Comparison of ENCODE assay signal across 8 cellular contexts in genomic region chr1:78070758-78071157, GRCh38. TPM values are rescaled to one million over a fixed set of nuclear protein-coding genes. Genes with fewer than 3 reads are reported as not detected.
A peak's percentile ranks its signal among the peaks of the same experiment; 100 is the strongest.
DNase-seq lines count a peak whose midpoint lies in the region; ATAC-seq, FAIRE-seq and TF ChIP-seq lines count a peak whose summit lies in the region.

No MANE protein-coding gene starts in this region.

- no peaks in the 10 kb centered on the region for H3K9me2 ChIP-seq in HCT116 (ENCODE audit: insufficient read depth)

- no peak for TF ChIP-seq CTCF in HCT116 (IDR thresholded peaks at IDR 0.05 in 2 of 3, conservative IDR thresholded peaks at IDR 0.05 in 1 of 3; ENCODE audit: borderline replicate concordance in 1 of 3, insufficient read depth in 1 of 3, low read depth in 2 of 3, low read length in 2 of 3)
- no peak for TF ChIP-seq CTCF in keratinocyte (optimal IDR thresholded peaks at IDR 0.05 in 1 of 3, IDR thresholded peaks at IDR 0.05 in 1 of 3, conservative IDR thresholded peaks at IDR 0.05 in 1 of 3; ENCODE audit: extremely low read depth in 1 of 3, insufficient read depth in 2 of 3, low read length in 3 of 3)

- TF ChIP-seq POLR2A in HCT116 (IDR thresholded peaks at IDR 0.05; ENCODE audit: borderline replicate concordance, extremely low read depth, insufficient read depth, insufficient read length), result no peak

- DNase-seq in COLO829 (ENCODE audit: low spot score) (peak; percentile 90), HCT116 (ENCODE audit: low read depth, low spot score) (no peak), keratinocyte (ENCODE audit: low read depth, low spot score) (peak; percentile 42), mesenteric fat pad (ENCODE audit: low spot score) (no peak), NCI-H1930 (lab: John Stamatoyannopoulos, UW) (no peak)
- no peak for DNase-seq in activated CD8-positive, alpha-beta memory T cell treated with anti-CD3 and anti-CD28 coated beads, Interleukin-2, amount 50 U/mL, for 48 hours
- no peak for DNase-seq in activated CD4-positive, alpha-beta T cell treated with anti-CD3 and anti-CD28 coated beads for 1 hour

- H3K27me3 ChIP-seq in HCT116 (ENCODE audit: insufficient read depth, low read length) (no peaks in the 10 kb centered on the region), keratinocyte (ENCODE audit: control insufficient read depth, extremely low read depth, insufficient read depth, low read length) (no peaks in the 10 kb centered on the region)

- no peaks in the 10 kb centered on the region for H3K79me2 ChIP-seq in HCT116 (ENCODE audit: insufficient read depth, low read length)
- H3K79me2 ChIP-seq in keratinocyte (ENCODE audit: control insufficient read depth, insufficient read depth, low read length), result no peaks in the 10 kb centered on the region

- intact Hi-C loops in HCT116 (cut with micrococcal nuclease), result no loop called here

- H3K4me1 ChIP-seq in HCT116 (ENCODE audit: control insufficient read depth in 1 of 2, insufficient read depth in 2 of 2, low read length in 2 of 2), result peaks cover 9 to 17% of the 10 kb centered on the region in 2 experiments
- peaks cover 24% of the 10 kb centered on the region for H3K4me1 ChIP-seq in keratinocyte (ENCODE audit: control insufficient read depth, extremely low read depth, insufficient read depth, low read length)

- POLR2A ChIA-PET in HCT116 (lab: Charles Lee), result interaction anchor here (1.2 kb wide), 1 partner anchor 67 kb away, joined by 4 read pairs; the partner anchor contains the start of gene DNAJB4

- ATAC-seq in HCT116 (peak; percentile 63), SK-N-SH treated with all-trans-retinoic acid at 6 μM for 48 hours (peak; percentile 97)

- no peak overlapping the region for H3K9ac ChIP-seq in HCT116 (ENCODE audit: low read length)
- no peak overlapping the region for H3K9ac ChIP-seq in keratinocyte (ENCODE audit: control insufficient read depth, extremely low read depth, insufficient read depth, low read length)

- H3K4me3 ChIP-seq in HCT116 (replicated peaks in 1 of 2; ENCODE audit: low read depth in 1 of 2, low read length in 2 of 2), result no peak overlapping the region
- no peak overlapping the region for H3K4me3 ChIP-seq in keratinocyte (ENCODE audit: control insufficient read depth in 2 of 3, extremely low read depth in 1 of 3, insufficient read depth in 2 of 3, low read depth in 1 of 3, low read length in 3 of 3)

- dilution Hi-C loops in keratinocyte (cut with MboI; ENCODE audit: extremely low pct_ligation_motif_present, low sequenced_read_pairs), result no loop called here

- H4K20me1 ChIP-seq in HCT116 (ENCODE audit: insufficient read depth), result no peaks in the 10 kb centered on the region
- no peaks in the 10 kb centered on the region for H4K20me1 ChIP-seq in keratinocyte (ENCODE audit: control insufficient read depth, extremely low read depth, insufficient read depth, low read length)

- H3K36me3 ChIP-seq in HCT116 (ENCODE audit: control insufficient read depth in 1 of 2, insufficient read depth in 2 of 2, low read length in 2 of 2) (no peaks in the 10 kb centered on the region), keratinocyte (ENCODE audit: control insufficient read depth in 2 of 2, extremely low read depth in 1 of 2, insufficient read depth in 2 of 2, low read length in 2 of 2) (no peaks in the 10 kb centered on the region)

- RAD21 ChIA-PET in HCT116 (lab: Charles Lee; ENCODE audit: low non-redundant PET in 1 of 2, low total read pairs in 2 of 2, uncharacterized antibody in 2 of 2, unreplicated experiment in 2 of 2), result no interaction called here

- BruUV-seq in HCT116 (replicated peaks; lab: Mats Ljungman, UMichigan), result no TSS peak

- H2AFZ ChIP-seq in HCT116 (ENCODE audit: low read depth, low read length, poor library complexity, severe bottlenecking), result peak overlapping the region; percentile 75
- no peak overlapping the region for H2AFZ ChIP-seq in keratinocyte (ENCODE audit: control insufficient read depth, low read length)

- H3K9me3 ChIP-seq in HCT116 (ENCODE audit: control insufficient read depth in 1 of 2, insufficient read depth in 1 of 2, low read depth in 1 of 2, low read length in 2 of 2) (no peaks in the 10 kb centered on the region), keratinocyte (ENCODE audit: control insufficient read depth, low read depth, low read length) (no peaks in the 10 kb centered on the region)

- no peak for TF ChIP-seq RAD21 in HCT116 (IDR thresholded peaks at IDR 0.05; ENCODE audit: low read depth)

- CTCF ChIA-PET in HCT116 (lab: Charles Lee), result no interaction called here

- no peaks in the 10 kb centered on the region for H3K9me1 ChIP-seq in keratinocyte (ENCODE audit: control insufficient read depth, extremely low read depth, insufficient read depth, low read length)

- FAIRE-seq in keratinocyte (lab: Jason Lieb, UNC), result no peak

- H3K27ac ChIP-seq in HCT116 (ENCODE audit: low read depth, low read length), result no peak overlapping the region
- H3K27ac ChIP-seq in keratinocyte (ENCODE audit: control insufficient read depth, insufficient read depth, low read length), result peak overlapping the region; percentile 47

- peak overlapping the region; percentile 41 for H3K4me2 ChIP-seq in HCT116 (ENCODE audit: low read length)
- H3K4me2 ChIP-seq in keratinocyte (ENCODE audit: control insufficient read depth, extremely low read depth, insufficient read depth, low read depth, low read length), result peak overlapping the region; percentile 48

TF ChIP-seq in HCT116, 20 proteins besides CTCF, POLR2A, EP300 and RAD21 (continues in another document):
- TF ChIP-seq FOSL1 (IDR thresholded peaks at IDR 0.05; ENCODE audit: low read depth) (peak; percentile 61), ZBTB33 (IDR thresholded peaks at IDR 0.05; ENCODE audit: extremely low read depth, insufficient replicate concordance, low read length) (no peak), YY1 (IDR thresholded peaks at IDR 0.05; ENCODE audit: extremely low read depth, insufficient replicate concordance, low read depth, low read length) (no peak), ATF3 (IDR thresholded peaks at IDR 0.05) (0 out of 2 replicates have a peak, but pooled peaks have one; percentile 10), EZH2phosphoT487 (IDR thresholded peaks at IDR 0.05; ENCODE audit: borderline replicate concordance) (no peak), CEBPB (IDR thresholded peaks at IDR 0.05; ENCODE audit: low read depth) (no peak)

TF ChIP-seq in SK-N-SH treated with all-trans-retinoic acid at 6 μM for 48 hours, 23 proteins besides CTCF, POLR2A, EP300 and RAD21 (continues in another document):
- no peak for TF ChIP-seq ZFP30 (CRISPR knock-in tag; IDR thresholded peaks at IDR 0.05)
- TF ChIP-seq TCF4 (CRISPR knock-in tag; IDR thresholded peaks at IDR 0.05; ENCODE audit: borderline replicate concordance), result no peak
- peak; percentile 56; the same call in 1 of the 2 replicates for TF ChIP-seq TOX (CRISPR knock-in tag; IDR thresholded peaks at IDR 0.05; ENCODE audit: borderline replicate concordance)
- TF ChIP-seq ESRRG (CRISPR knock-in tag; IDR thresholded peaks at IDR 0.05), result no peak
- no peak for TF ChIP-seq GLIS3 (CRISPR knock-in tag; IDR thresholded peaks at IDR 0.05)
- TF ChIP-seq POU6F1 (CRISPR knock-in tag; IDR thresholded peaks at IDR 0.05; ENCODE audit: borderline replicate concordance, low read depth), result no peak
- no peak for TF ChIP-seq SNAI2 (CRISPR knock-in tag; IDR thresholded peaks at IDR 0.05)
- no peak for TF ChIP-seq CSRNP3 (CRISPR knock-in tag; IDR thresholded peaks at IDR 0.05)
- TF ChIP-seq PPARA (CRISPR knock-in tag; IDR thresholded peaks at IDR 0.05; ENCODE audit: borderline replicate concordance), result no peak
- TF ChIP-seq ZC3H10 (CRISPR knock-in tag; IDR thresholded peaks at IDR 0.05), result peak; percentile 73

RNA-seq across cellular contexts. Expression of gene GIPC2, which starts 25.0 kb away (rescaled TPM):
- total RNA-seq in HCT116 (2021; ENCODE audit: unreplicated experiment) (0.07 TPM), mesenteric fat pad (2.7 TPM)
- polyA plus RNA-seq in HCT116 (2012), result 0.01 TPM in 1 of 2 replicates, not detected in the other
- polyA plus RNA-seq in keratinocyte, result 0.08 to 0.28 TPM (median 0.23 TPM) in 3 replicates
- polyA plus RNA-seq in keratinocyte (2011; ENCODE audit: low read depth), result 0.14 TPM
- 0.22 and 0.25 TPM in 2 replicates for polyA plus RNA-seq in keratinocyte (2011; cell fraction: cytosol; rRNA removed)
- polyA plus RNA-seq in keratinocyte (2011; cell fraction: nucleus; rRNA removed), result 0.07 and 0.14 TPM in 2 replicates
- polyA plus RNA-seq in keratinocyte (2012; ENCODE audit: low replicate concordance), result 0.14 and 0.16 TPM in 2 replicates
- 0.07 to 0.32 TPM (median 0.26 TPM) in 3 replicates for polyA minus RNA-seq in keratinocyte
- not detected for polyA minus RNA-seq in keratinocyte (2011; cell fraction: cytosol; rRNA and poly(A)+ RNA removed)
- 0.62 TPM in 1 of 2 replicates, not detected in the other for polyA minus RNA-seq in keratinocyte (2011; cell fraction: nucleus; rRNA and poly(A)+ RNA removed)

Comparison
In these comparisons a context has a peak if more than half of its experiments do, and no peak if none do; other contexts are left out.
1. DNase-seq: peak in COLO829 (single experiment) and keratinocyte (single experiment); none in HCT116 (single experiment), activated CD8-positive, alpha-beta memory T cell treated with anti-CD3 and anti-CD28 coated beads, Interleukin-2, amount 50 U/mL, for 48 hours (single experiment), activated CD4-positive, alpha-beta T cell treated with anti-CD3 and anti-CD28 coated beads for 1 hour (single experiment), mesenteric fat pad (single experiment) and NCI-H1930 (0 of 2).